In genomic region chr19:15555759-15556633, GRCh38 we compare ENCODE assay signal across 8 cellular contexts. TPM values are rescaled to one million over a fixed set of nuclear protein-coding genes. Genes with fewer than 3 reads are reported as not detected.
DNase-seq lines count a peak whose midpoint lies in the region; ATAC-seq and TF ChIP-seq lines count a peak whose summit lies in the region.

No MANE protein-coding gene starts in this region.

- 14% methylated on average over 37 of the region's 49 CpGs for WGBS in smooth muscle cell (ENCODE audit: low lambda C conversion rate)

- no peak overlapping the region for H3K9ac ChIP-seq in smooth muscle cell (ENCODE audit: low read depth)

- peak overlapping the region; percentile 29 for H3K4me3 ChIP-seq in smooth muscle cell

- no peaks in the 10 kb centered on the region for H3F3A ChIP-seq in smooth muscle cell (ENCODE audit: low read depth)

- DNase-seq in NCI-H2227 treated with DMSO at 0.1 percent for 48 hours (lab: John Stamatoyannopoulos, UW), result peak; percentile 77
- DNase-seq in T47D (ENCODE audit: low read depth in 1 of 2, low spot score in 1 of 2), result peak; percentile 87 to 96
- DNase-seq in iPS-NIHi11 (ENCODE audit: low spot score), result peak; percentile 92
- peak; percentile 37 for DNase-seq in smooth muscle cell (lab: John Stamatoyannopoulos, UW; ENCODE audit: unreplicated experiment)

- H3K27me3 ChIP-seq in smooth muscle cell (ENCODE audit: low read depth), result no peaks in the 10 kb centered on the region

- H2AFZ ChIP-seq in smooth muscle cell (ENCODE audit: low read depth), result peak overlapping the region; percentile 34

- no peaks in the 10 kb centered on the region for H3K9me3 ChIP-seq in smooth muscle cell (replicated peaks; ENCODE audit: low read depth)

- H3K27ac ChIP-seq in VCaP (peak overlapping the region; percentile 68), smooth muscle cell (ENCODE audit: low read depth) (no peak overlapping the region)

- peak overlapping the region; percentile 79 for H3K4me2 ChIP-seq in smooth muscle cell

- H4K20me1 ChIP-seq in smooth muscle cell (ENCODE audit: low read depth), result no peaks in the 10 kb centered on the region

- no peaks in the 10 kb centered on the region for H3K4me1 ChIP-seq in smooth muscle cell (ENCODE audit: low read depth)

- peak; percentile 91 for TF ChIP-seq CTCF in VCaP (conservative IDR thresholded peaks at IDR 0.05)
- peak; percentile 67 for TF ChIP-seq CTCF in smooth muscle cell (IDR thresholded peaks at IDR 0.05; ENCODE audit: borderline replicate concordance, insufficient read depth, poor library complexity, severe bottlenecking)

- no peaks in the 10 kb centered on the region for H3K36me3 ChIP-seq in smooth muscle cell (ENCODE audit: low read depth)

- ATAC-seq in GM18502 (IDR thresholded peaks at IDR 0.05; ENCODE audit: poor library complexity, unreplicated experiment) (peak; percentile 69), HG03103 (IDR thresholded peaks at IDR 0.05; ENCODE audit: low read depth, unreplicated experiment) (peak; percentile 62), GM19328 (IDR thresholded peaks at IDR 0.05; ENCODE audit: unreplicated experiment) (no peak)

- in situ Hi-C loops in T47D (cut with HindIII; ENCODE audit: low pct_unique_long_range_greater_than_20kb, low sequenced_read_pairs), result no loop called here

- no peaks in the 10 kb centered on the region for H3K79me2 ChIP-seq in smooth muscle cell (ENCODE audit: low read depth)

RNA-seq across cellular contexts. Expression of gene CYP4F22, which starts 47.7 kb away (rescaled TPM):
- total RNA-seq in smooth muscle cell, result not detected in 2 replicates
- polyA plus RNA-seq in smooth muscle cell, result not detected in 2 replicates

RNA-seq across cellular contexts. Expression of gene CYP4F8, which starts 59.0 kb away (rescaled TPM):
- not detected in 2 replicates for total RNA-seq in smooth muscle cell
- not detected in 2 replicates for polyA plus RNA-seq in smooth muscle cell

Comparison
In these comparisons a context has a peak if more than half of its experiments do, and no peak if none do; other contexts are left out.
1. DNase-seq: peak in every context shown above with its lines; median percentile 92 in iPS-NIHi11; 92 in T47D; 77 in NCI-H2227 treated with DMSO at 0.1 percent for 48 hours; 37 in smooth muscle cell.